In genomic region chr4:151215295-151215694, GRCh38 we compare ENCODE assay signal across 23 cellular contexts.
DNase-seq lines count a peak whose midpoint lies in the region; ATAC-seq and TF ChIP-seq lines count a peak whose summit lies in the region.
"Had no signal": no experiment of that assay in that cellular context is flagged by ENCODE, and none has a peak within 500 bp of the region (broad histone marks: within the 10 kb centered on the region; RNA-seq: fewer than 3 reads in every experiment).

No MANE protein-coding gene starts in this region.

- peaks cover 34% of the 10 kb centered on the region for H3K36me3 ChIP-seq in adipocyte (ENCODE audit: control insufficient read depth, insufficient read depth, low read length, severe bottlenecking)
- H3K36me3 ChIP-seq: BLaER1, cardiac muscle cell, MG63 had no signal

- no peak overlapping the region for H3K4me3 ChIP-seq in adipocyte (ENCODE audit: low read length)
- H3K4me3 ChIP-seq in epithelial cell of esophagus (ENCODE audit: low read length) = no peak overlapping the region
- H3K4me3 ChIP-seq: BLaER1, cardiac muscle cell, MG63 had no signal

- ATAC-seq in left ventricle myocardium superior = peak; percentile 57
- ATAC-seq in GM21529 (IDR thresholded peaks at IDR 0.05; ENCODE audit: unreplicated experiment) = no peak
- no peak for ATAC-seq in GM19463 (IDR thresholded peaks at IDR 0.05; ENCODE audit: unreplicated experiment)
- ATAC-seq: activated CD4-positive, CD25-positive, alpha-beta regulatory T cell treated with anti-CD3 and anti-CD28 coated beads, Interleukin-2, amount 50 U/mL, for 24 hours had no signal

- H3K9ac ChIP-seq in adipocyte (ENCODE audit: low read length) = no peak overlapping the region
- H3K9ac ChIP-seq: BLaER1 had no signal

- H3K27me3 ChIP-seq in adipocyte (replicated peaks; ENCODE audit: control insufficient read depth, insufficient read depth, low read length) = no peaks in the 10 kb centered on the region
- H3K27me3 ChIP-seq: BLaER1, cardiac muscle cell, MG63 had no signal

- TF ChIP-seq CTCF in epithelial cell of esophagus (IDR thresholded peaks at IDR 0.05; ENCODE audit: insufficient read depth, low read depth, low read length, missing control alignments) = no peak

- no peaks in the 10 kb centered on the region for H3K9me3 ChIP-seq in adipocyte (ENCODE audit: control insufficient read depth, low read length)
- H3K9me3 ChIP-seq: BLaER1, MG63 had no signal

- DNase-seq in adipocyte (ENCODE audit: low read depth) (peak; percentile 37), epithelial cell of esophagus (ENCODE audit: low read depth) (peak; percentile 60), left ventricle myocardium superior (no peak), pulmonary artery endothelial cell (ENCODE audit: low read depth, low spot score) (peak; percentile 87), cerebellar cortex (ENCODE audit: low spot score) (no peak)
- DNase-seq in activated naive CD4-positive, alpha-beta T cell treated with Interleukin-2 at 50 U/mL for 16 hours = no peak
- DNase-seq: activated CD4-positive, alpha-beta T cell treated with anti-CD3 and anti-CD28 coated beads, Interleukin-2, amount 50 U/mL, for 48 hours; activated naive CD4-positive, alpha-beta T cell treated with anti-CD3 and anti-CD28 coated beads, Interleukin-2, amount 10 ng/mL, durations not matched to agents 7 days and 5 days; cortex of kidney; endodermal cell; head of caudate nucleus; MG63; naive B cell; NCI-H2081; NCI-H446; NCI-H774; occipital lobe; substantia nigra had no signal

- intact Hi-C loops in left ventricle myocardium superior (cut with micrococcal nuclease) = no loop called here

- peaks cover 38% of the 10 kb centered on the region for H3K4me1 ChIP-seq in adipocyte (ENCODE audit: control insufficient read depth, insufficient read depth, low read length)
- H3K4me1 ChIP-seq: BLaER1 had no signal

Comparison
In these comparisons a context has a peak if more than half of its experiments do, and no peak if none do; other contexts are left out.
1. DNase-seq: peak in adipocyte (single experiment), epithelial cell of esophagus (single experiment) and pulmonary artery endothelial cell (single experiment); none in left ventricle myocardium superior (single experiment), activated naive CD4-positive, alpha-beta T cell treated with Interleukin-2 at 50 U/mL for 16 hours (single experiment) and cerebellar cortex (single experiment).